Comparison of ENCODE assay signal across 8 cellular contexts in the genomic region with DNA sequence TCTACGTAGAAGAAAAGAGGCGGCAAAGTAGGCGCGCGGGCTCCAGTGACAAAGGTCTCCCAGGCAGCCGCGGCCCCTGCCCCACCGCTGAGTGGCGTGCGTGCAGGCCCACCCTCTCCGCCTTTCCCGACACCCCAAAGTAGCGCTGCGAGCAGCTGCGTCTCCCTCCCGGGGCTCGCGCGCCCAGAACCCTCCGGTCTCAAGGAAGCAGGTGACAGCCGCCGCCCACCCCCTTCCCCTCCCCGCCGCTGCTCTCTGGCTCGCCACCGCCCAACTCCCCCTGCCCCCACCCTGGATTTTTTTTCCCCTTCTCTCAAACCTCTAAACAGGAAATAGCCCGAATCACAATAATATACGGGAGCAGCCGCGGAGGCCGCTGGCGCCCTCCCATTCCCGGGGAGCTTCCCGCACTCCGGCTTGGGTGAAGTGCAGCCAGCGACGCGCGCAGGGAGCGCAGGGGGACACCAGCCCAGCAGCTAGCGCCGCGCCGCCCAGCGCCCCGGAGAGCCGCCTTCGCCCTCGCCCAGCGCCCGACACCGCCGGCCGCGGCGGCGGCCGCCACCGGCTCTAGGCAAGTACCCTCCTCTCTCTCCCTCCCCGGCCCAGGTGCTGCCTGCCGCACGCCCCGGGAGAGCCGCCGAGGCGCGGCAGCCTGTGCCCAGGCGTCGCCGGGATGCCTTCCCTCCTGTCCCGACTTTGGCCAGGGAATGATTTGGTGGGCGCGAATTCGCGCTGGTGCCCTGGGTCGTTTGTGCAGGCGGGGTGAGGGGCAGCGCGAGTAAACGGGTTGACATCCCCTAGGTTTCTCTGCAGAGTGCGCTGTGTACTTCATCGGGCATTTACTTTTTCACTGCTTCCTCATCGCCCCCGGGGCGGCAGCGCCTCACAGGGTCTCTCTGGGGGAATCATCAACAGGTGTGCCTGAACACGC. TPM values are rescaled to one million over a fixed set of nuclear protein-coding genes. Genes with fewer than 3 reads are reported as not detected.
DNase-seq lines count a peak whose midpoint lies in the region; ATAC-seq and TF ChIP-seq lines count a peak whose summit lies in the region.

No MANE protein-coding gene starts in this region.

- peaks cover 5% of the 10 kb centered on the region for H3K27me3 Mint-ChIP-seq in activated CD4-positive, alpha-beta memory T cell treated with anti-CD3 and anti-CD28 coated beads, Interleukin-2, amount 10 ng/mL, durations not matched to agents 7 days and 5 days

- peaks cover 17% of the 10 kb centered on the region for H3K4me1 Mint-ChIP-seq in activated CD4-positive, alpha-beta memory T cell treated with anti-CD3 and anti-CD28 coated beads, Interleukin-2, amount 10 ng/mL, durations not matched to agents 7 days and 5 days

- no peaks in the 10 kb centered on the region for H3K27me3 ChIP-seq in A673 (replicated peaks; ENCODE audit: insufficient read depth, low read depth, low read length, poor library complexity)
- H3K27me3 ChIP-seq in muscle layer of duodenum (ENCODE audit: low read depth, low read length): no peaks in the 10 kb centered on the region
- no peaks in the 10 kb centered on the region for H3K27me3 ChIP-seq in thyroid gland

- peak; percentile 66 for ATAC-seq in HG02798 (IDR thresholded peaks at IDR 0.05; ENCODE audit: poor library complexity, unreplicated experiment)
- ATAC-seq in esophagus mucosa: peak; percentile 56

- DNase-seq in A673 (ENCODE audit: low spot score): peak; percentile 51
- peak; percentile 73 for DNase-seq in GM13976 (ENCODE audit: low spot score)
- DNase-seq in NCI-H2029 (lab: John Stamatoyannopoulos, UW): peak; percentile 72
- peak; percentile 32 for DNase-seq in activated CD4-positive, alpha-beta memory T cell treated with anti-CD3 and anti-CD28 coated beads, Interleukin-2, amount 10 ng/mL, durations not matched to agents 7 days and 5 days
- DNase-seq in thyroid gland: peak; percentile 77 to 82

- peak overlapping the region; percentile 40 for H3K27ac Mint-ChIP-seq in activated CD4-positive, alpha-beta memory T cell treated with anti-CD3 and anti-CD28 coated beads, Interleukin-2, amount 10 ng/mL, durations not matched to agents 7 days and 5 days

- H3K36me3 ChIP-seq in A673 (ENCODE audit: insufficient read depth, low read length, poor library complexity, severe bottlenecking): no peaks in the 10 kb centered on the region
- H3K36me3 ChIP-seq in muscle layer of duodenum (ENCODE audit: control insufficient read depth in 1 of 2, insufficient read depth in 2 of 2, low read length in 2 of 2): no peaks in the 10 kb centered on the region
- H3K36me3 ChIP-seq in thyroid gland: no peaks in the 10 kb centered on the region

- H3K4me1 ChIP-seq in A673 (ENCODE audit: insufficient read depth, low read length, poor library complexity, severe bottlenecking) (no peaks in the 10 kb centered on the region), muscle layer of duodenum (ENCODE audit: control insufficient read depth in 1 of 2, insufficient read depth in 2 of 2, low read length in 2 of 2) (peaks cover 4 to 5% of the 10 kb centered on the region in 2 donors), thyroid gland (peaks cover 12 to 28% of the 10 kb centered on the region in 2 donors)

- H3K36me3 Mint-ChIP-seq in activated CD4-positive, alpha-beta memory T cell treated with anti-CD3 and anti-CD28 coated beads, Interleukin-2, amount 10 ng/mL, durations not matched to agents 7 days and 5 days (ENCODE audit: low read depth): no peaks in the 10 kb centered on the region

- H3K9me3 ChIP-seq in A673 (ENCODE audit: low read depth, low read length, poor library complexity, severe bottlenecking) (no peaks in the 10 kb centered on the region), muscle layer of duodenum (ENCODE audit: control insufficient read depth in 1 of 2, low read length in 2 of 2) (no peaks in the 10 kb centered on the region), thyroid gland (no peaks in the 10 kb centered on the region)

- TF ChIP-seq POLR2A in thyroid gland (IDR thresholded peaks at IDR 0.05): peak in 1 of 2 donors; percentile 9

- CTCF ChIA-PET in A673 (lab: Charles Lee): interaction anchor here (0.7 to 1.1 kb wide), 4 partner anchors 15 to 946 kb away, joined by 3 read pairs; no protein-coding TSS in a partner anchor
- CTCF ChIA-PET in activated CD4-positive, alpha-beta memory T cell treated with anti-CD3 and anti-CD28 coated beads, Interleukin-2, amount 10 ng/mL, durations not matched to agents 7 days and 5 days (lab: Charles Lee): interaction anchor here (0.8 to 2.5 kb wide), 9 partner anchors 10 to 86 kb away, joined by 3 to 20 read pairs (median 4); no protein-coding TSS in a partner anchor

- in situ Hi-C loops in GM13976 (cut with MboI; ENCODE audit: low sequenced_read_pairs, unreplicated experiment): loop anchor here (25.0 kb wide), 1 partner anchor 534 kb away; no protein-coding TSS in a partner anchor

- H3K4me3 ChIP-seq in A673 (ENCODE audit: low read depth, low read length, poor library complexity, severe bottlenecking) (peak overlapping the region; percentile 59), muscle layer of duodenum (ENCODE audit: low read depth in 1 of 2, low read length in 2 of 2) (peak overlapping the region; percentile 83 to 92), thyroid gland (replicated peaks in 1 of 3) (peak overlapping the region; percentile 62 to 91 (median 63))

- intact Hi-C loops in A673 (cut with micrococcal nuclease; ENCODE audit: unreplicated experiment) (no loop called here), thyroid gland (cut with DNase I) (no loop called here)

- H3K9me3 Mint-ChIP-seq in activated CD4-positive, alpha-beta memory T cell treated with anti-CD3 and anti-CD28 coated beads, Interleukin-2, amount 10 ng/mL, durations not matched to agents 7 days and 5 days: no peaks in the 10 kb centered on the region

- no peak overlapping the region for H3K27ac ChIP-seq in A673 (ENCODE audit: low read depth, low read length, poor library complexity, severe bottlenecking)
- H3K27ac ChIP-seq in muscle layer of duodenum (ENCODE audit: low read length): peak overlapping the region; percentile 84
- H3K27ac ChIP-seq in thyroid gland: peak overlapping the region; percentile 97 to 100 (median 98)

- no TSS peak for BruUV-seq in A673 (replicated peaks; lab: Mats Ljungman, UMichigan)

- TF ChIP-seq CTCF in A673 (conservative IDR thresholded peaks at IDR 0.05; ENCODE audit: low read depth, low read length) (0 out of 2 replicates have a peak, but pooled peaks have one; percentile 10), GM13976 (IDR thresholded peaks at IDR 0.05; ENCODE audit: borderline replicate concordance, control extremely low read depth, extremely low read depth, insufficient read depth, missing control alignments) (no peak), thyroid gland (IDR thresholded peaks at IDR 0.05) (peak in 2 of 6 experiments; percentile 7 to 15)

- WGBS in thyroid gland, 2 donors: 0 to 9% methylated on average over 11 to 84 of the region's 87 CpGs

- peak overlapping the region; percentile 87 for H3K4me3 Mint-ChIP-seq in activated CD4-positive, alpha-beta memory T cell treated with anti-CD3 and anti-CD28 coated beads, Interleukin-2, amount 10 ng/mL, durations not matched to agents 7 days and 5 days

- POLR2A ChIA-PET in A673 (lab: Charles Lee; ENCODE audit: low non-redundant PET): no interaction called here
- POLR2A ChIA-PET in activated CD4-positive, alpha-beta memory T cell treated with anti-CD3 and anti-CD28 coated beads, Interleukin-2, amount 10 ng/mL, durations not matched to agents 7 days and 5 days (lab: Charles Lee): interaction anchor here (0.6 to 2.1 kb wide), 5 partner anchors 9 to 73 kb away, joined by 3 to 7 read pairs (median 4); no protein-coding TSS in a partner anchor

RNA-seq across cellular contexts. Expression of gene TJP2, which starts 52.7 kb away (rescaled TPM):
- total RNA-seq in A673 (2021) (7.2 and 10.4 TPM in 2 replicates), esophagus mucosa (113 TPM), thyroid gland (100 to 1,000 TPM; 200 to 266 (median 232) TPM)
- total RNA-seq in activated CD4-positive, alpha-beta memory T cell treated with anti-CD3 and anti-CD28 coated beads, Interleukin-2, amount 10 ng/mL, durations not matched to agents 7 days and 5 days: 10 to 100 TPM; 37.2 to 37.9 TPM
